ENCODE assay signal across 8 cellular contexts in the genomic region with DNA sequence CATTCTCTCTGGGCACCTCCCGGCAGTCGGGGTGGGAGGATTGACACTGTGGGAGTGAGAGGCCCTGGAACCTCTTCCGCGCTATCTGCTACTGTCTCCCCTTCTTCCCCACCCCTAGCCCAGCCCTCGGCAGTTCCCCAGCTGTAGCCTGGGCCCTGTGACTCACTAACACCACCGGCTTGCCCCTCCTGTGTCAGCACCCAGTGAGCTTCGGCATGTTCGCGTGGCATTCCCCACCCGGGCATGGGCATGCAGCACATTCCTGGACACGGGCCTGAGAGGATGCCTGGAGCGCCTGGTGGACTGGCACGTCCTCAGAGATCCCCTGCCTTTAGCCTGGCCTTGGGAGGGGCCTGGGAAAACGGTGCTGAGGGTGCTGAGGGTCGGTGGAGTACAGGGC. TPM values are rescaled to one million over a fixed set of nuclear protein-coding genes. Genes with fewer than 3 reads are reported as not detected.
DNase-seq lines count a peak whose midpoint lies in the region; ATAC-seq and TF ChIP-seq lines count a peak whose summit lies in the region.
"Had no signal": no experiment of that assay in that cellular context is flagged by ENCODE, and none has a peak within 500 bp of the region (broad histone marks: within the 10 kb centered on the region; RNA-seq: fewer than 3 reads in every experiment).

No MANE protein-coding gene starts in this region.

- no peaks in the 10 kb centered on the region for H3K9me3 Mint-ChIP-seq in central memory CD8-positive, alpha-beta T cell

- no peaks in the 10 kb centered on the region for H3K27me3 Mint-ChIP-seq in central memory CD8-positive, alpha-beta T cell

- H3K36me3 Mint-ChIP-seq in central memory CD8-positive, alpha-beta T cell (ENCODE audit: insufficient read depth): no peaks in the 10 kb centered on the region

- no peak overlapping the region for H3K27ac Mint-ChIP-seq in central memory CD8-positive, alpha-beta T cell (ENCODE audit: low read depth)

- H3K36me3 ChIP-seq in Loucy (ENCODE audit: insufficient read depth, low read length) (no peaks in the 10 kb centered on the region), lung (ENCODE audit: control insufficient read depth in 2 of 2, insufficient read depth in 2 of 2, low read length in 2 of 2) (no peaks in the 10 kb centered on the region), tibial artery (no peaks in the 10 kb centered on the region)

- no peak for DNase-seq in central memory CD8-positive, alpha-beta T cell (ENCODE audit: low spot score in 2 of 2)
- peak; percentile 42 for DNase-seq in lung (ENCODE audit: low spot score)
- peak; percentile 57 to 95 for DNase-seq in tibial artery
- no peak for DNase-seq in NCI-H510A treated with DMSO at 0.1 percent for 48 hours (lab: John Stamatoyannopoulos, UW)
- no peak for DNase-seq in NCI-H2171 (lab: John Stamatoyannopoulos, UW)

- H3K9ac ChIP-seq in Loucy (ENCODE audit: low read depth, low read length, poor library complexity, severe bottlenecking): peak overlapping the region; percentile 90

- no peaks in the 10 kb centered on the region for H3K9me3 ChIP-seq in Loucy (ENCODE audit: insufficient read depth, low read depth, low read length)
- H3K9me3 ChIP-seq in lung (ENCODE audit: control insufficient read depth in 2 of 2, insufficient read depth in 1 of 2, low read length in 1 of 2): no peaks in the 10 kb centered on the region
- no peaks in the 10 kb centered on the region for H3K9me3 ChIP-seq in tibial artery

- peak overlapping the region; percentile 28 to 88 for H3K27ac ChIP-seq in lung (ENCODE audit: low read depth in 1 of 2, low read length in 1 of 2)
- H3K27ac ChIP-seq in tibial artery: peak overlapping the region; percentile 87 to 92

- no peak overlapping the region for H2AFZ ChIP-seq in Loucy (ENCODE audit: low read length)

- H3K9me2 ChIP-seq in Loucy (replicated peaks; ENCODE audit: low read depth, low read length): no peaks in the 10 kb centered on the region

- H3K4me3 ChIP-seq in Loucy (ENCODE audit: low read length, poor library complexity, severe bottlenecking): peak overlapping the region; percentile 96
- no peak overlapping the region for H3K4me3 ChIP-seq in lung
- peak overlapping the region; percentile 78 to 91 for H3K4me3 ChIP-seq in tibial artery

- H3K27me3 ChIP-seq in Loucy (ENCODE audit: insufficient read depth, low read length, poor library complexity, severe bottlenecking): no peaks in the 10 kb centered on the region
- H3K27me3 ChIP-seq in lung (ENCODE audit: control insufficient read depth, insufficient read depth): no peaks in the 10 kb centered on the region
- no peaks in the 10 kb centered on the region for H3K27me3 ChIP-seq in tibial artery

- ATAC-seq in central memory CD8-positive, alpha-beta T cell (replicated peaks; ENCODE audit: extremely low read depth, poor library complexity, severe bottlenecking): no peak
- ATAC-seq in lung (ENCODE audit: insufficient read depth, low FRiP score) (peak; percentile 12), HG02852 (IDR thresholded peaks at IDR 0.05; ENCODE audit: unreplicated experiment) (no peak)

- peaks cover 23% of the 10 kb centered on the region for H3K4me1 ChIP-seq in Loucy (ENCODE audit: insufficient read depth, low read length, poor library complexity, severe bottlenecking)
- H3K4me1 ChIP-seq in lung (ENCODE audit: control insufficient read depth in 2 of 2, insufficient read depth in 2 of 2, low read length in 2 of 2): peaks cover 0 to 14% of the 10 kb centered on the region in 2 donors
- H3K4me1 ChIP-seq in tibial artery: peaks cover 0 to 53% (median 40%) of the 10 kb centered on the region in 4 donors

- intact Hi-C loops in tibial artery (cut with DNase I; ENCODE audit: low total_unique reads): no loop called here

- peak overlapping the region; percentile 77 for H3K4me3 Mint-ChIP-seq in central memory CD8-positive, alpha-beta T cell

- peaks cover 13% of the 10 kb centered on the region for H3K4me1 Mint-ChIP-seq in central memory CD8-positive, alpha-beta T cell

- H4K20me1 ChIP-seq in Loucy (ENCODE audit: insufficient read depth, low read length, poor library complexity, severe bottlenecking): peaks cover 11% of the 10 kb centered on the region

- TF ChIP-seq CTCF in Loucy (conservative IDR thresholded peaks at IDR 0.05; ENCODE audit: low read length): no peak
- TF ChIP-seq CTCF in lung (IDR thresholded peaks at IDR 0.05; ENCODE audit: control extremely low read depth, extremely low read depth): no peak
- TF ChIP-seq CTCF in tibial artery (IDR thresholded peaks at IDR 0.05): no peak

- H3F3A ChIP-seq in Loucy (ENCODE audit: low read depth): no peaks in the 10 kb centered on the region

- WGBS in lung, 2 donors: 53 to 55% methylated on average over 15 of the region's 15 CpGs

- H3K4me2 ChIP-seq in Loucy (ENCODE audit: low read depth, low read length, poor library complexity, severe bottlenecking): peak overlapping the region; percentile 91

- peaks cover 27% of the 10 kb centered on the region; the same call in 1 of the 2 replicates for H3K79me2 ChIP-seq in Loucy (ENCODE audit: insufficient read depth, low read length)

RNA-seq across cellular contexts. Expression of a gene that starts 1.3 kb away (rescaled TPM):
- 10 to 100 TPM; 10.9 to 19.1 TPM for total RNA-seq in lung
- 10 to 100 TPM in 1 of 2 donors, 1 to 10 TPM in 1; 9.7 to 21.0 TPM for polyA plus RNA-seq in lung

RNA-seq across cellular contexts. Expression of a gene that starts 49.9 kb away (rescaled TPM):
- total RNA-seq in lung: under 1 TPM; 0.55 to 0.74 TPM
- polyA plus RNA-seq in lung: under 1 TPM; 0.35 to 0.61 TPM
- total RNA-seq: endothelial cell of umbilical vein had no signal
- polyA plus RNA-seq: endothelial cell of umbilical vein had no signal

Comparison
In these comparisons a context has a peak if more than half of its experiments do, and no peak if none do; other contexts are left out.
1. DNase-seq: peak in lung (single experiment) and tibial artery (2 of 2); none in central memory CD8-positive, alpha-beta T cell (0 of 2), NCI-H510A treated with DMSO at 0.1 percent for 48 hours (single experiment) and NCI-H2171 (single experiment).